ENCODE assay signal across 14 cellular contexts in genomic region chr14:55546212-55546874, GRCh38. TPM values are rescaled to one million over a fixed set of nuclear protein-coding genes. Genes with fewer than 3 reads are reported as not detected.
A peak's percentile ranks its signal among the peaks of the same experiment; 100 is the strongest.
DNase-seq lines count a peak whose midpoint lies in the region; ATAC-seq and TF ChIP-seq lines count a peak whose summit lies in the region.
"Had no signal": no experiment of that assay in that cellular context is flagged by ENCODE, and none has a peak within 500 bp of the region (broad histone marks: within the 10 kb centered on the region; RNA-seq: fewer than 3 reads in every experiment).

No MANE protein-coding gene starts in this region.

- intact Hi-C loops in sigmoid colon (cut with DNase I), result no loop called here
- intact Hi-C loops in left lung (cut with DNase I), result no loop called here

- H3K27ac ChIP-seq in sigmoid colon (no peak overlapping the region), left lung (no peak overlapping the region)
- H3K27ac ChIP-seq: A549, thyroid gland had no signal

- H3K4me1 ChIP-seq in sigmoid colon (no peaks in the 10 kb centered on the region), left lung (no peaks in the 10 kb centered on the region)
- H3K4me1 ChIP-seq: thyroid gland had no signal

- DNase-seq in GM12864 (ENCODE audit: low read depth), result peak; percentile 29
- DNase-seq in NCI-H146 (lab: John Stamatoyannopoulos, UW), result no peak
- no peak for DNase-seq in sigmoid colon
- DNase-seq in anterior cingulate cortex (lab: John Stamatoyannopoulos, UW), result no peak
- DNase-seq in left lung, result no peak
- DNase-seq: mammary epithelial cell, occipital lobe had no signal

- H3K4me3 ChIP-seq in GM12864 (ENCODE audit: low read depth, low read length) (no peak overlapping the region), sigmoid colon (no peak overlapping the region), left lung (no peak overlapping the region)
- H3K4me3 ChIP-seq: A549, smooth muscle cell, thyroid gland had no signal

- WGBS in sigmoid colon, 2 donors, result 92 to 93% methylated on average over 3 of the region's 3 CpGs

- no peaks in the 10 kb centered on the region for H3K36me3 ChIP-seq in sigmoid colon
- H3K36me3 ChIP-seq in left lung, result no peaks in the 10 kb centered on the region
- H3K36me3 ChIP-seq: thyroid gland had no signal

- no peak for TF ChIP-seq EP300 in sigmoid colon (IDR thresholded peaks at IDR 0.05)

- H3K27me3 ChIP-seq in sigmoid colon (no peaks in the 10 kb centered on the region), left lung (no peaks in the 10 kb centered on the region)
- H3K27me3 ChIP-seq: thyroid gland had no signal

- ATAC-seq in GM19351 (IDR thresholded peaks at IDR 0.05; ENCODE audit: unreplicated experiment) (peak; percentile 73), HG02763 (IDR thresholded peaks at IDR 0.05; ENCODE audit: unreplicated experiment) (peak; percentile 77), HG03432 (IDR thresholded peaks at IDR 0.05; ENCODE audit: unreplicated experiment) (peak; percentile 56), left lung (no peak)
- ATAC-seq: A549, HCT116 had no signal

- TF ChIP-seq CTCF in GM12864 (IDR thresholded peaks at IDR 0.05; ENCODE audit: low read depth, low read length, missing control alignments), result no peak
- no peak for TF ChIP-seq CTCF in sigmoid colon (IDR thresholded peaks at IDR 0.05)
- no peak for TF ChIP-seq CTCF in left lung (IDR thresholded peaks at IDR 0.05)

- no peak for TF ChIP-seq POLR2A in sigmoid colon (IDR thresholded peaks at IDR 0.05)

- no peaks in the 10 kb centered on the region for H3K9me3 ChIP-seq in sigmoid colon
- no peaks in the 10 kb centered on the region for H3K9me3 ChIP-seq in left lung
- H3K9me3 ChIP-seq: A549, thyroid gland had no signal

RNA-seq across cellular contexts. Expression of gene KTN1, which starts 33.7 kb away (rescaled TPM):
- total RNA-seq in sigmoid colon (100 to 1,000 TPM; 120 to 174 (median 150) TPM), left lung (100 to 1,000 TPM; 125 to 135 TPM)
- 100 to 1,000 TPM in 1 of 3 donors, 10 to 100 TPM in 2; 67.3 to 106 (median 89.5) TPM for polyA plus RNA-seq in sigmoid colon
